Comparison of ENCODE assay signal across 21 cellular contexts in genomic region chr1:208216062-208216461, GRCh38. TPM values are rescaled to one million over a fixed set of nuclear protein-coding genes. Genes with fewer than 3 reads are reported as not detected.
DNase-seq lines count a peak whose midpoint lies in the region; ATAC-seq and TF ChIP-seq lines count a peak whose summit lies in the region.
"Had no signal": no experiment of that assay in that cellular context is flagged by ENCODE, and none has a peak within 500 bp of the region (broad histone marks: within the 10 kb centered on the region; RNA-seq: fewer than 3 reads in every experiment).

No MANE protein-coding gene starts in this region.

- ATAC-seq in PC-3 (no peak), HG02870 (IDR thresholded peaks at IDR 0.05; ENCODE audit: unreplicated experiment) (no peak), HG02610 (IDR thresholded peaks at IDR 0.05; ENCODE audit: unreplicated experiment) (no peak), HG03432 (IDR thresholded peaks at IDR 0.05; ENCODE audit: unreplicated experiment) (no peak)
- ATAC-seq: heart left ventricle, sciatic nerve had no signal

- DNase-seq in BJ (ENCODE audit: low read depth) = peak; percentile 60
- peak; percentile 27 for DNase-seq in PC-3
- DNase-seq in epithelial cell of esophagus (ENCODE audit: low read depth) = peak; percentile 41
- no peak for DNase-seq in suprapubic skin (ENCODE audit: low spot score in 2 of 2)
- DNase-seq: activated CD4-positive, alpha-beta T cell treated with anti-CD3 and anti-CD28 coated beads for 48 hours; activated T-cell treated with anti-CD3 and anti-CD28 coated beads, Interleukin-2, amount 50 U/mL, for 1 hour; caudate nucleus; heart left ventricle; kidney; NCI-H187 treated with DMSO at 0.1 percent for 48 hours; NCI-H510A; OCI-M1; stimulated activated CD4-positive, alpha-beta T cell treated with anti-CD3 and anti-CD28 coated beads, Interleukin-4, amount 100 ng/mL, for 4 hours had no signal

- WGBS in suprapubic skin = 97% methylated on average over 1 of the region's 1 CpG

- no peaks in the 10 kb centered on the region for H3K9me2 ChIP-seq in PC-3 (replicated peaks; ENCODE audit: low read length)

- no TSS peak for BruUV-seq in PC-3 (replicated peaks; lab: Mats Ljungman, UMichigan)

- no peak for TF ChIP-seq POLR2A in suprapubic skin (IDR thresholded peaks at IDR 0.05)

- H3K36me3 ChIP-seq in BJ (ENCODE audit: control insufficient read depth, insufficient read depth, low read length) (no peaks in the 10 kb centered on the region), PC-3 (ENCODE audit: low read depth, low read length) (peaks cover 4% of the 10 kb centered on the region; the same call in 1 of the 2 replicates), suprapubic skin (peaks cover 27% of the 10 kb centered on the region)

- no peak overlapping the region for H2AFZ ChIP-seq in PC-3 (ENCODE audit: low read length)

- TF ChIP-seq EP300 in suprapubic skin (IDR thresholded peaks at IDR 0.05) = no peak

- H3K36me3 Mint-ChIP-seq in nephron (ENCODE audit: low read depth) = peaks cover 71% of the 10 kb centered on the region

- no peak overlapping the region for H3K27ac ChIP-seq in PC-3 (ENCODE audit: low read length)
- H3K27ac ChIP-seq in suprapubic skin = no peak overlapping the region

- H3K4me3 ChIP-seq in BJ (ENCODE audit: low read depth, low read length) (no peak overlapping the region), PC-3 (ENCODE audit: low read length) (no peak overlapping the region), epithelial cell of esophagus (ENCODE audit: low read length) (no peak overlapping the region), suprapubic skin (no peak overlapping the region)
- H3K4me3 ChIP-seq: heart left ventricle had no signal

- H3K27ac Mint-ChIP-seq in nephron = peak overlapping the region in 2 of 3 experiments; percentile 3 to 4
- H3K27ac Mint-ChIP-seq: activated naive CD8-positive, alpha-beta T cell; B cell; endodermal cell had no signal

- H3K9ac ChIP-seq in PC-3 (ENCODE audit: low read length) = no peak overlapping the region

- no peaks in the 10 kb centered on the region for H3K79me2 ChIP-seq in PC-3 (ENCODE audit: low read length)

- no peaks in the 10 kb centered on the region for H3K9me3 Mint-ChIP-seq in nephron
- H3K9me3 Mint-ChIP-seq: endodermal cell had no signal

- TF ChIP-seq CTCF in BJ (IDR thresholded peaks at IDR 0.05; ENCODE audit: insufficient read depth, low read depth, low read length) (no peak), PC-3 (conservative IDR thresholded peaks at IDR 0.05; ENCODE audit: low read depth, low read length) (no peak), epithelial cell of esophagus (IDR thresholded peaks at IDR 0.05; ENCODE audit: insufficient read depth, low read depth, low read length, missing control alignments) (no peak), nephron (IDR thresholded peaks at IDR 0.05; ENCODE audit: unreplicated experiment in 3 of 3) (no peak), suprapubic skin (IDR thresholded peaks at IDR 0.05) (no peak)

- no peaks in the 10 kb centered on the region for H3F3A ChIP-seq in PC-3 (ENCODE audit: low read length, unreplicated experiment)

- no peak overlapping the region for H3K4me2 ChIP-seq in PC-3 (ENCODE audit: low read length)

- peaks cover 75% of the 10 kb centered on the region for H3K4me1 Mint-ChIP-seq in nephron
- H3K4me1 Mint-ChIP-seq: B cell had no signal

- no peaks in the 10 kb centered on the region for H4K20me1 ChIP-seq in PC-3 (ENCODE audit: low read length)

- H3K27me3 Mint-ChIP-seq in nephron (ENCODE audit: low read depth) = no peaks in the 10 kb centered on the region

- POLR2A ChIA-PET in BJ (lab: Charles Lee) = no interaction called here
- POLR2A ChIA-PET in PC-3 (lab: Charles Lee; ENCODE audit: unreplicated experiment) = no interaction called here

- peak overlapping the region in 1 of 3 experiments; percentile 3 for H3K4me3 Mint-ChIP-seq in nephron
- H3K4me3 Mint-ChIP-seq: activated naive CD8-positive, alpha-beta T cell; B cell; endodermal cell had no signal

- CTCF ChIA-PET in BJ (lab: Yijun Ruan, JAX) = interaction anchor here (0.9 to 2.0 kb wide), 5 partner anchors 9 to 194 kb away, joined by 3 to 8 read pairs (median 4); partner anchors contain the start of gene PLXNA2
- CTCF ChIA-PET in PC-3 (lab: Charles Lee) = no interaction called here

- H3K27me3 ChIP-seq in BJ (ENCODE audit: control insufficient read depth, insufficient read depth, low read length) = no peaks in the 10 kb centered on the region
- H3K27me3 ChIP-seq in PC-3 (ENCODE audit: low read length) = no peaks in the 10 kb centered on the region
- no peaks in the 10 kb centered on the region for H3K27me3 ChIP-seq in suprapubic skin
- H3K27me3 ChIP-seq: heart left ventricle had no signal

- intact Hi-C loops in PC-3 (cut with micrococcal nuclease) = no loop called here

- peaks cover 29% of the 10 kb centered on the region for H3K4me1 ChIP-seq in PC-3 (ENCODE audit: insufficient read depth, low read length)
- peaks cover 45% of the 10 kb centered on the region for H3K4me1 ChIP-seq in suprapubic skin

- H3K9me3 ChIP-seq in PC-3 (ENCODE audit: low read length) (no peaks in the 10 kb centered on the region), suprapubic skin (no peaks in the 10 kb centered on the region)
- H3K9me3 ChIP-seq: heart left ventricle had no signal

RNA-seq across cellular contexts. Expression of gene PLXNA2, which starts 28.1 kb away (rescaled TPM):
- 1.9 and 2.7 TPM in 2 replicates for polyA plus RNA-seq in BJ (2011; rRNA removed)
- polyA minus RNA-seq in BJ (2011; rRNA and poly(A)+ RNA removed) = 5.7 and 9.6 TPM in 2 replicates
- total RNA-seq in PC-3 (2014; rRNA removed) (15.8 and 16.2 TPM in 2 replicates), suprapubic skin (10 to 100 TPM; 35.3 to 53.9 (median 45.7) TPM)

Comparison
In these comparisons a context has a peak if more than half of its experiments do, and no peak if none do; other contexts are left out.
1. DNase-seq: peak in BJ (single experiment), PC-3 (single experiment) and epithelial cell of esophagus (single experiment); none in suprapubic skin (0 of 2).